Comparison of ENCODE assay signal across 23 cellular contexts in the genomic region with DNA sequence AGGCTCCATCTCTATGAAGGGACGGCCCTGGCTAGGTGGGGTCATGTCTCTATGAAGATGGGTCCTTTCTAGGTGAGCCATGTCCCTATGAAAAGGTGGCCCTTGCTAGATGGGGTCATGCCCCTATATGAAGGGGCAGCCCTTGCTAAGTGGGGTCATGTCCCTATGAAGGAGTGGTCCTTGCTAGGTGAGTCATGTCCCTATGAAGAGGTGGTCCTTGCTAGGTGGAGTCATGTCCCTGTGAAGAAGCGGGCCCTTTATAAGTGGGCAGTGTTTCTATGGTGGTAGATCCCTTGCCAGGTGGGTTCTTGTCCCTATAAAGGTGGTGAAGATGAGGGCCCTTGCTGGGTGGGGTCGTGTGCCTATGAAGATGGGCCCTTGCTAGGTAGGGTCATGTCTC.
"Had no signal": no experiment of that assay in that cellular context is flagged by ENCODE, and none has a peak within 500 bp of the region (broad histone marks: within the 10 kb centered on the region; RNA-seq: fewer than 3 reads in every experiment).

No MANE protein-coding gene starts in this region.

- H3K4me1 ChIP-seq: esophagus squamous epithelium, gastrocnemius medialis, heart right ventricle, left lung, lower lobe of right lung had no signal

- H3K4me3 Mint-ChIP-seq: effector memory CD8-positive, alpha-beta T cell; mesothelial cell of epicardium had no signal

- ATAC-seq: effector memory CD8-positive, alpha-beta T cell; gastrocnemius medialis; heart right ventricle; left lung; left ventricle myocardium superior; lower lobe of right lung; mucosa of descending colon had no signal

- H3K4me1 Mint-ChIP-seq: mesothelial cell of epicardium had no signal

- H3K27me3 Mint-ChIP-seq: effector memory CD8-positive, alpha-beta T cell had no signal

- H3K27ac Mint-ChIP-seq: effector memory CD8-positive, alpha-beta T cell; mesothelial cell of epicardium had no signal

- H3K27ac ChIP-seq: coronary artery, dorsolateral prefrontal cortex, esophagus squamous epithelium, gastrocnemius medialis, heart right ventricle, left lung, lower lobe of right lung had no signal

- H3K36me3 Mint-ChIP-seq: mesothelial cell of epicardium had no signal

- DNase-seq: dermis blood vessel endothelial cell; dorsolateral prefrontal cortex; effector CD8-positive, alpha-beta T cell; effector memory CD8-positive, alpha-beta T cell; esophagus squamous epithelium; foreskin fibroblast; foreskin melanocyte; gastrocnemius medialis; glutamatergic neuron; heart right ventricle; hippocampal formation; islet precursor cell; kidney; kidney glomerular epithelial cell; left lung; left ventricle myocardium superior; lower lobe of right lung; mesenchymal stem cell; mucosa of descending colon had no signal

- H3K27me3 ChIP-seq: esophagus squamous epithelium, gastrocnemius medialis, heart right ventricle, left lung had no signal

- H3K36me3 ChIP-seq: esophagus squamous epithelium, gastrocnemius medialis, heart right ventricle, left lung, lower lobe of right lung had no signal

- FAIRE-seq: colon, endothelial cell of umbilical vein, kidney had no signal

- H3K9me3 ChIP-seq: esophagus squamous epithelium, gastrocnemius medialis, left lung, lower lobe of right lung had no signal

- H3K4me3 ChIP-seq: coronary artery, dorsolateral prefrontal cortex, esophagus squamous epithelium, gastrocnemius medialis, heart right ventricle, left lung, lower lobe of right lung, mucosa of descending colon had no signal
